ENCODE assay signal across 8 cellular contexts in the genomic region with DNA sequence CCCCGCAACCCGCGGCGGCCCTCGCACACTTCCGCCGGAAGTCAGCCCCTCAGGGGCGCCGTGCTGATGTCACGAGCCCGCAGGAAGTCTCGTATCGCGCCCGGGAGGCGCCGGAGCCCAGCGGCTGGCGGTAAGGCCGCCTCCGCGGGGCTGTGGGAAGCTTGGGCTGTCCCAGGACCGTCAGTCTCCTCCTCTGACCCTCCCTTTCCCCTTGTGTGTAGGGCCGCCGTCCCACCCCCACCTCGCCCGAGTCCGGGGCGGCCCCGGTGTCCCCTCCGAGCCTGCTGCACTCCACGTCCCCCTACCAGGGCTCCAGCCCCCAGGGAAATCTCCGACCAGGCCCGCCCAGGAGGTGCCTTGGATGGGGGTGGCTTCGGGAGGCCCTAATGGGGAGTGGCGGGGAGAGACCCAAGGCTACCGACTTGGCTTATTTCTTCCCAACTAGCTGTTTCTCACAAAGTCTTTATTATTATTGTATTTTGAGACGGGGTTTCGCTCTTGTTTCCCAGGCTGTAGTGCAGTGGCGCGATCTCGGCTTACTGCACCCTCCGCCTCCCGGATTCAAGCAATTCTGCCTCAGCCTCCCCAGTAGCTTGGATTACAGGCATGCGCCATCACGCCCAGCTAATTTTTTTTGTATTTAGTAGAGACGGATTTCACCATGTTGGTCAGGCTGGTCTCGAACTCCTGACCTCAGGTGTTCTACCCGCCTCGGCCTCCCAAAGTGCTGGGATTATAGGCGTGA. TPM values are rescaled to one million over a fixed set of nuclear protein-coding genes. Genes with fewer than 3 reads are reported as not detected.
DNase-seq lines count a peak whose midpoint lies in the region; ATAC-seq and TF ChIP-seq lines count a peak whose summit lies in the region.

A gene (plus strand): TSS at position 86 of the 745 bp plus-strand sequence. CDS start 3,108 bp downstream, outside the sequence.

- peaks cover 22% of the 10 kb centered on the region for H3K36me3 Mint-ChIP-seq in activated CD4-positive, alpha-beta memory T cell treated with anti-CD3 and anti-CD28 coated beads for 36 hours

- H3K9me3 Mint-ChIP-seq in activated CD4-positive, alpha-beta memory T cell treated with anti-CD3 and anti-CD28 coated beads for 36 hours: no peaks in the 10 kb centered on the region

- H3K36me3 ChIP-seq in duodenal mucosa (ENCODE audit: control insufficient read depth in 1 of 2, insufficient read depth in 2 of 2, low read length in 2 of 2) (peaks cover 0 to 23% of the 10 kb centered on the region in 2 donors), lower lobe of right lung (peaks cover 27% of the 10 kb centered on the region)

- H3K4me3 Mint-ChIP-seq in activated CD4-positive, alpha-beta memory T cell treated with anti-CD3 and anti-CD28 coated beads for 36 hours: peak within 1 kb of the TSS; percentile 84

- peak within 1 kb of the TSS; percentile 80 to 82 for H3K4me3 ChIP-seq in duodenal mucosa (ENCODE audit: low read depth in 1 of 2, low read length in 2 of 2)
- peak within 1 kb of the TSS; percentile 76 for H3K4me3 ChIP-seq in lower lobe of right lung

- ATAC-seq in GM19397 (IDR thresholded peaks at IDR 0.05; ENCODE audit: unreplicated experiment): peak; percentile 99
- ATAC-seq in HG03565 (IDR thresholded peaks at IDR 0.05; ENCODE audit: unreplicated experiment): peak; percentile 95
- ATAC-seq in lower lobe of right lung: peak; percentile 97 to 99

- H3K4me1 ChIP-seq in duodenal mucosa (ENCODE audit: control insufficient read depth in 1 of 2, insufficient read depth in 2 of 2, low read length in 2 of 2) (peaks cover 0 to 6% of the 10 kb centered on the region in 2 donors), lower lobe of right lung (peaks cover 8% of the 10 kb centered on the region)

- H3K27me3 ChIP-seq in duodenal mucosa (ENCODE audit: control insufficient read depth in 1 of 2, insufficient read depth in 2 of 2, low read length in 2 of 2) (no peaks in the 10 kb centered on the region), lower lobe of right lung (ENCODE audit: low read depth) (no peaks in the 10 kb centered on the region)

- H3K4me1 Mint-ChIP-seq in activated CD4-positive, alpha-beta memory T cell treated with anti-CD3 and anti-CD28 coated beads for 36 hours (ENCODE audit: low read depth): peaks cover 16% of the 10 kb centered on the region

- CTCF ChIA-PET in activated CD4-positive, alpha-beta memory T cell treated with anti-CD3 and anti-CD28 coated beads for 36 hours (lab: Charles Lee): interaction anchor here (1.6 to 3.2 kb wide), 4 partner anchors 11 to 62 kb away, joined by 4 to 24 read pairs (median 6); a partner anchor contains a TSS

- DNase-seq in CD1c-positive myeloid dendritic cell (ENCODE audit: extremely low spot score) (peak; percentile 95), NCI-H82 (lab: John Stamatoyannopoulos, UW) (peak; percentile 90), lower lobe of right lung (peak; percentile 94)
- peak; percentile 93 for DNase-seq in activated CD4-positive, alpha-beta memory T cell treated with anti-CD3 and anti-CD28 coated beads for 36 hours
- peak; percentile 59 to 77 (median 64) for DNase-seq in stimulated activated CD4-positive, alpha-beta T cell treated with anti-CD3 and anti-CD28 coated beads, TNF-alpha, amount 100 ng/mL, for 1 hour (ENCODE audit: low read depth in 3 of 3, low spot score in 1 of 3)

- POLR2A ChIA-PET in activated CD4-positive, alpha-beta memory T cell treated with anti-CD3 and anti-CD28 coated beads for 36 hours (lab: Charles Lee): interaction anchor here (0.6 to 1.8 kb wide), 3 partner anchors 12 to 151 kb away, joined by 3 to 5 read pairs (median 4); a partner anchor contains a TSS

- H3K27ac ChIP-seq in duodenal mucosa (ENCODE audit: low read depth, low read length): peak within 1 kb of the TSS; percentile 92
- peak within 1 kb of the TSS; percentile 93 for H3K27ac ChIP-seq in lower lobe of right lung

- no peaks in the 10 kb centered on the region for H3K27me3 Mint-ChIP-seq in activated CD4-positive, alpha-beta memory T cell treated with anti-CD3 and anti-CD28 coated beads for 36 hours

- no peaks in the 10 kb centered on the region for H3K9me3 ChIP-seq in duodenal mucosa (ENCODE audit: control insufficient read depth in 1 of 2, low read length in 2 of 2)
- H3K9me3 ChIP-seq in lower lobe of right lung: no peaks in the 10 kb centered on the region

- H3K9ac ChIP-seq in duodenal mucosa (ENCODE audit: low read depth in 1 of 2, low read length in 2 of 2): peak within 1 kb of the TSS; percentile 74 to 76

- intact Hi-C loops in activated CD4-positive, alpha-beta memory T cell treated with anti-CD3 and anti-CD28 coated beads for 36 hours (cut with micrococcal nuclease): loop anchor here (1.0 kb wide), 1 partner anchor 13 kb away; a partner anchor contains a TSS
- intact Hi-C loops in lower lobe of right lung (cut with DNase I): no loop called here

- peak within 1 kb of the TSS; percentile 85 for H3K27ac Mint-ChIP-seq in activated CD4-positive, alpha-beta memory T cell treated with anti-CD3 and anti-CD28 coated beads for 36 hours

- no peak for TF ChIP-seq CTCF in lower lobe of right lung (IDR thresholded peaks at IDR 0.05)

RNA-seq across cellular contexts. Expression of the gene that starts here (rescaled TPM):
- total RNA-seq in activated CD4-positive, alpha-beta memory T cell treated with anti-CD3 and anti-CD28 coated beads for 36 hours: 10 to 100 TPM; 31.7 to 44.4 TPM
- 41.8 TPM for total RNA-seq in lower lobe of right lung

Comparison
In these comparisons a context has a peak if more than half of its experiments do, and no peak if none do; other contexts are left out.
1. Peak in every context shown above with its lines: DNase-seq, ATAC-seq, H3K4me3 ChIP-seq and H3K27ac ChIP-seq.